In genomic region chr20:59692139-59692538, GRCh38 we compare ENCODE assay signal across 25 cellular contexts.
"Had no signal": no experiment of that assay in that cellular context is flagged by ENCODE, and none has a peak within 500 bp of the region (broad histone marks: within the 10 kb centered on the region; RNA-seq: fewer than 3 reads in every experiment).

No MANE protein-coding gene starts in this region.

- H3K36me3 ChIP-seq: Peyer's patch had no signal

- H3K36me3 Mint-ChIP-seq: activated CD4-positive, alpha-beta memory T cell treated with anti-CD3 and anti-CD28 coated beads for 36 hours; activated naive CD8-positive, alpha-beta T cell; brain had no signal

- H3K27me3 Mint-ChIP-seq: activated CD4-positive, alpha-beta T cell treated with anti-CD3 and anti-CD28 coated beads, Interleukin-2, amount 10 ng/mL, durations not matched to agents 7 days and 5 days had no signal

- H3K4me1 Mint-ChIP-seq: activated CD4-positive, alpha-beta T cell treated with anti-CD3 and anti-CD28 coated beads, Interleukin-2, amount 10 ng/mL, durations not matched to agents 7 days and 5 days had no signal

- H3K4me3 Mint-ChIP-seq: activated CD4-positive, alpha-beta memory T cell treated with anti-CD3 and anti-CD28 coated beads for 36 hours; activated CD4-positive, alpha-beta T cell treated with anti-CD3 and anti-CD28 coated beads, Interleukin-2, amount 10 ng/mL, durations not matched to agents 7 days and 5 days; activated naive CD4-positive, alpha-beta T cell treated with anti-CD3 and anti-CD28 coated beads for 36 hours; activated naive CD8-positive, alpha-beta T cell; activated T-cell treated with anti-CD3 and anti-CD28 coated beads, Interleukin-2, amount 50 U/mL, for 4 hours; brain had no signal

- H3K4me3 ChIP-seq: Peyer's patch had no signal

- H3K9me3 Mint-ChIP-seq: activated CD4-positive, alpha-beta memory T cell treated with anti-CD3 and anti-CD28 coated beads for 36 hours; activated CD4-positive, alpha-beta T cell treated with anti-CD3 and anti-CD28 coated beads, Interleukin-2, amount 10 ng/mL, durations not matched to agents 7 days and 5 days; activated naive CD4-positive, alpha-beta T cell treated with anti-CD3 and anti-CD28 coated beads for 36 hours; activated T-cell treated with anti-CD3 and anti-CD28 coated beads, Interleukin-2, amount 50 U/mL, for 4 hours had no signal

- H3K4me2 ChIP-seq: KMS-11 had no signal

- H3K27ac Mint-ChIP-seq: activated CD4-positive, alpha-beta memory T cell treated with anti-CD3 and anti-CD28 coated beads for 36 hours; activated CD4-positive, alpha-beta T cell treated with anti-CD3 and anti-CD28 coated beads, Interleukin-2, amount 10 ng/mL, durations not matched to agents 7 days and 5 days; activated naive CD4-positive, alpha-beta T cell treated with anti-CD3 and anti-CD28 coated beads for 36 hours; activated naive CD8-positive, alpha-beta T cell; brain had no signal

- H3K9me3 ChIP-seq: Peyer's patch had no signal

- H3K27ac ChIP-seq: KMS-11, Peyer's patch, RWPE1, VCaP had no signal

- DNase-seq: activated CD4-positive, alpha-beta memory T cell treated with anti-CD3 and anti-CD28 coated beads for 36 hours; activated CD4-positive, alpha-beta T cell treated with anti-CD3 and anti-CD28 coated beads, Interleukin-2, amount 10 ng/mL, durations not matched to agents 7 days and 5 days; activated CD4-positive, CD25-positive, alpha-beta regulatory T cell; activated CD8-positive, alpha-beta memory T cell treated with anti-CD3 and anti-CD28 coated beads for 24 hours; activated effector memory CD4-positive, alpha-beta T cell treated with anti-CD3 and anti-CD28 coated beads, Interleukin-2, amount 50 U/mL, for 16 hours; activated naive CD4-positive, alpha-beta T cell treated with anti-CD3 and anti-CD28 coated beads for 36 hours; activated T-cell treated with anti-CD3 and anti-CD28 coated beads, Interleukin-2, amount 50 U/mL, for 4 hours; amygdala; NCI-H1048; NCI-H1930; NCI-H2171; NCI-H2227 treated with DMSO at 0.1 percent for 48 hours; NCI-H446 treated with DMSO at 0.1 percent for 48 hours; NCI-H524 treated with DMSO at 0.1 percent for 48 hours; NCI-H82; NK-92 treated with Interleukin-12 subunit alpha and Interleukin-12 subunit beta, amount 100 ng/mL, for 24 hours; Peyer's patch; SIG-M5; T-helper 2 cell; T1000 had no signal

- H3K27me3 ChIP-seq: Peyer's patch had no signal

- H3K9ac ChIP-seq: KMS-11 had no signal

- ATAC-seq: activated T-cell treated with anti-CD3 and anti-CD28 coated beads, Interleukin-2, amount 50 U/mL, for 4 hours had no signal

- H3K4me1 ChIP-seq: Peyer's patch had no signal
